In the genomic region with DNA sequence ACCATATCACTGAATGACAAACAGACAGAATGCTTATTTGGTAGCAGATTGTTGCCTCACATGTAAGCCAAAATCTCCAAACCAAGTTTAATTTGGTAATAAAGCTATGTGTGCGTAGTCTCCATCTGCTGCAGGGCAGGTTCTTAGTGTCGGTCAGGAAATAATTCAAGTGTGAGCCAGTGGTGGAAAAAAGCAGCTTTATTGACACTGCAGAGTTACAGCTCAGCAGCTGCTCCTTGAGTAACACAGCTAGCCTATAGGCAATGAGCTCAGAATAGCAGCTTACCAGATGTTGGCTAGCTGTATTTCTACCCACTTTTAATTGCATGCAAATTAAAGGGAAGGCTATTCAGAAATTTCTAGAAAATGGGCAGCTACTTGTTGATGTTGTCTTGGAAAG, we compare ENCODE assay signal across 33 cellular contexts.
"Had no signal": no experiment of that assay in that cellular context is flagged by ENCODE, and none has a peak within 500 bp of the region (broad histone marks: within the 10 kb centered on the region; RNA-seq: fewer than 3 reads in every experiment).

No MANE protein-coding gene starts in this region.

- H3K4me1 Mint-ChIP-seq: activated CD4-positive, alpha-beta T cell treated with anti-CD3 and anti-CD28 coated beads, Interleukin-2, amount 10 ng/mL, durations not matched to agents 24 days and 14 days; activated naive CD8-positive, alpha-beta T cell treated with anti-CD3 and anti-CD28 coated beads for 36 hours; activated T-helper 17 cell treated with anti-CD3 and anti-CD28 coated beads, Interleukin-2, amount 50 U/mL, for 72 hours had no signal

- H3K4me1 ChIP-seq: Peyer's patch had no signal

- H3K4me3 ChIP-seq: MG63, Peyer's patch had no signal

- H3K4me3 Mint-ChIP-seq: activated CD4-positive, alpha-beta T cell treated with anti-CD3 and anti-CD28 coated beads, Interleukin-2, amount 10 ng/mL, durations not matched to agents 24 days and 14 days; activated CD8-positive, alpha-beta T cell treated with anti-CD3 and anti-CD28 coated beads for 36 hours; activated naive CD8-positive, alpha-beta T cell treated with anti-CD3 and anti-CD28 coated beads for 36 hours; activated T-cell treated with anti-CD3 and anti-CD28 coated beads, Interleukin-2, amount 50 U/mL, for 72 hours; activated T-helper 17 cell treated with anti-CD3 and anti-CD28 coated beads, Interleukin-2, amount 50 U/mL, for 72 hours had no signal

- H3K27me3 Mint-ChIP-seq: activated CD4-positive, alpha-beta T cell treated with anti-CD3 and anti-CD28 coated beads, Interleukin-2, amount 10 ng/mL, durations not matched to agents 24 days and 14 days; activated CD8-positive, alpha-beta T cell treated with anti-CD3 and anti-CD28 coated beads for 36 hours; activated naive CD8-positive, alpha-beta T cell treated with anti-CD3 and anti-CD28 coated beads for 36 hours; activated T-helper 17 cell treated with anti-CD3 and anti-CD28 coated beads, Interleukin-2, amount 50 U/mL, for 72 hours had no signal

- DNase-seq: activated CD4-positive, alpha-beta T cell treated with anti-CD3 and anti-CD28 coated beads, Interleukin-2, amount 10 ng/mL, durations not matched to agents 24 days and 14 days; activated CD4-positive, alpha-beta T cell treated with anti-CD3 and anti-CD28 coated beads, Interleukin-2, amount 50 U/mL, for 4 hours; activated CD4-positive, CD25-positive, alpha-beta regulatory T cell; activated CD8-positive, alpha-beta T cell treated with anti-CD3 and anti-CD28 coated beads for 36 hours; activated effector memory CD4-positive, alpha-beta T cell treated with anti-CD3 and anti-CD28 coated beads, Interleukin-2, amount 50 U/mL, for 16 hours; activated naive CD4-positive, alpha-beta T cell; activated naive CD4-positive, alpha-beta T cell treated with anti-CD3 and anti-CD28 coated beads, Interleukin-2, amount 50 U/mL, for 16 hours; activated naive CD8-positive, alpha-beta T cell treated with anti-CD3 and anti-CD28 coated beads for 36 hours; activated T-cell treated with anti-CD3 and anti-CD28 coated beads, Interleukin-2, amount 50 U/mL, for 1 hour; activated T-cell treated with anti-CD3 and anti-CD28 coated beads, Interleukin-2, amount 50 U/mL, for 72 hours; amniotic stem cell; aorta; brain microvascular endothelial cell; central memory CD4-positive, alpha-beta T cell; Kasumi-1; KG1; MG63; NCI-H1048; NCI-H1436 treated with DMSO at 0.1 percent for 48 hours; NCI-H1694 treated with DMSO at 0.1 percent for 48 hours; NCI-H2029; NCI-H345; NCI-H69; NK-92 treated with Interleukin-12 subunit alpha and Interleukin-12 subunit beta, amount 100 ng/mL, for 24 hours; PC-3; Peyer's patch; RPMI8226; SW 1271; T-helper 1 cell; T-helper 2 cell; T-helper 9 cell had no signal

- H3K27me3 ChIP-seq: brain microvascular endothelial cell, MG63, Peyer's patch had no signal

- H3K27ac Mint-ChIP-seq: activated CD4-positive, alpha-beta T cell treated with anti-CD3 and anti-CD28 coated beads, Interleukin-2, amount 10 ng/mL, durations not matched to agents 24 days and 14 days; activated CD8-positive, alpha-beta T cell treated with anti-CD3 and anti-CD28 coated beads for 36 hours; activated naive CD8-positive, alpha-beta T cell treated with anti-CD3 and anti-CD28 coated beads for 36 hours; activated T-cell treated with anti-CD3 and anti-CD28 coated beads, Interleukin-2, amount 50 U/mL, for 72 hours; activated T-helper 17 cell treated with anti-CD3 and anti-CD28 coated beads, Interleukin-2, amount 50 U/mL, for 72 hours had no signal

- H3K36me3 ChIP-seq: brain microvascular endothelial cell, MG63, Peyer's patch had no signal

- H3K27ac ChIP-seq: brain microvascular endothelial cell, Peyer's patch, VCaP had no signal

- H3K9me3 Mint-ChIP-seq: activated CD4-positive, alpha-beta T cell treated with anti-CD3 and anti-CD28 coated beads, Interleukin-2, amount 10 ng/mL, durations not matched to agents 24 days and 14 days; activated CD8-positive, alpha-beta T cell treated with anti-CD3 and anti-CD28 coated beads for 36 hours; activated T-helper 17 cell treated with anti-CD3 and anti-CD28 coated beads, Interleukin-2, amount 50 U/mL, for 72 hours had no signal

- H3K36me3 Mint-ChIP-seq: activated naive CD8-positive, alpha-beta T cell treated with anti-CD3 and anti-CD28 coated beads for 36 hours had no signal

- H3K9me3 ChIP-seq: MG63, Peyer's patch had no signal

- ATAC-seq: activated CD8-positive, alpha-beta T cell treated with anti-CD3 and anti-CD28 coated beads for 36 hours; activated T-cell treated with anti-CD3 and anti-CD28 coated beads, Interleukin-2, amount 50 U/mL, for 72 hours; activated T-helper 17 cell treated with anti-CD3 and anti-CD28 coated beads, Interleukin-2, amount 50 U/mL, for 72 hours; PC-3 had no signal
